8 cellular contexts compared by ENCODE assay signal in genomic region chr12:3034067-3034750, GRCh38. TPM values are rescaled to one million over a fixed set of nuclear protein-coding genes. Genes with fewer than 3 reads are reported as not detected.
A peak's percentile ranks its signal among the peaks of the same experiment; 100 is the strongest.
DNase-seq lines count a peak whose midpoint lies in the region; ATAC-seq, FAIRE-seq and TF ChIP-seq lines count a peak whose summit lies in the region.

No MANE protein-coding gene starts in this region.

- no peak overlapping the region for H3K9ac ChIP-seq in H9 (ENCODE audit: extremely low read depth, insufficient read length, low read length)

- no peak overlapping the region for H3K18ac ChIP-seq in H9 (ENCODE audit: insufficient read length, low read depth, low read length)

- no peak overlapping the region for H2BK15ac ChIP-seq in H9 (ENCODE audit: low read depth, low read length)

- no peak overlapping the region for H2BK120ac ChIP-seq in H9 (ENCODE audit: low read depth, low read length, poor library complexity, severe bottlenecking)

- FAIRE-seq in pancreas (lab: Jason Lieb, UNC): no peak

- H3K4ac ChIP-seq in H9 (ENCODE audit: low read depth, low read length): no peak overlapping the region

- H3K23ac ChIP-seq in H9 (ENCODE audit: insufficient read length, low read depth, low read length): no peak overlapping the region

- H3K9me3 Mint-ChIP-seq in H9: no peaks in the 10 kb centered on the region

- no peak overlapping the region for H3K14ac ChIP-seq in H9 (ENCODE audit: insufficient read depth, low read length)

- DNase-seq in DMS53 (lab: John Stamatoyannopoulos, UW) (peak; percentile 90), H9 (peak; percentile 93), NCI-H524 treated with DMSO at 0.1 percent for 48 hours (lab: John Stamatoyannopoulos, UW) (peak; percentile 56), germinal center (ENCODE audit: low spot score) (peak; percentile 72), pancreas (peak; percentile 59 to 79 (median 72))
- DNase-seq in activated T-cell treated with anti-CD3 and anti-CD28 coated beads, Interleukin-2, amount 50 U/mL, for 48 hours: peak; percentile 67 to 71

- H3K79me2 ChIP-seq in H9 (ENCODE audit: insufficient read depth, low read length): no peaks in the 10 kb centered on the region

- H4K5ac ChIP-seq in H9 (ENCODE audit: insufficient read length, low read depth, low read length): no peak overlapping the region

- H2AFZ ChIP-seq in H9 (ENCODE audit: low read length): no peak overlapping the region

- no peak overlapping the region for H2BK12ac ChIP-seq in H9 (ENCODE audit: insufficient read length, low read depth, low read length)

- peaks cover 9 to 67% (median 42%) of the 10 kb centered on the region in 3 experiments for H3K36me3 Mint-ChIP-seq in H9 (ENCODE audit: insufficient read depth in 1 of 3, low read depth in 3 of 3)

- H3K4me3 Mint-ChIP-seq in H9: no peak overlapping the region

- peaks cover 12 to 21% of the 10 kb centered on the region in 2 experiments for H3K4me1 Mint-ChIP-seq in H9

- H2BK5ac ChIP-seq in H9 (ENCODE audit: insufficient read length, low read length): no peak overlapping the region

- no peaks in the 10 kb centered on the region for H3K27me3 ChIP-seq in H9 (ENCODE audit: insufficient read depth, low read length)
- H3K27me3 ChIP-seq in pancreas: no peaks in the 10 kb centered on the region

- no peak overlapping the region for H2BK20ac ChIP-seq in H9 (ENCODE audit: low read depth, low read length, poor library complexity, severe bottlenecking)

- no peak overlapping the region for H3T11ph ChIP-seq in H9 (ENCODE audit: low read length)

- WGBS in H9 (ENCODE audit: extremely low coverage, insufficient read length, low lambda C conversion rate): no CpG with 5 or more reads among the region's 10 CpGs
- WGBS in pancreas, 2 donors: 36 to 42% methylated on average over 10 of the region's 10 CpGs

- peak; percentile 79 for TF ChIP-seq CTCF in H9 (conservative IDR thresholded peaks at IDR 0.05)
- TF ChIP-seq CTCF in pancreas (IDR thresholded peaks at IDR 0.05): peak; percentile 25 to 61 (median 57)

- H3K27ac ChIP-seq in H9 (ENCODE audit: insufficient read length, low read depth, low read length) (no peak overlapping the region), pancreas (no peak overlapping the region)

- no peak overlapping the region for H3K4me3 ChIP-seq in pancreas

- H3K79me1 ChIP-seq in H9 (ENCODE audit: insufficient read depth, low read depth, low read length, poor library complexity, severe bottlenecking): no peaks in the 10 kb centered on the region

- H4K20me1 ChIP-seq in H9 (ENCODE audit: control insufficient read depth, insufficient read depth, insufficient read length): no peaks in the 10 kb centered on the region

- peaks cover 0 to 15% (median 0%) of the 10 kb centered on the region in 3 donors for H3K36me3 ChIP-seq in pancreas

- no peak overlapping the region for H4K91ac ChIP-seq in H9 (ENCODE audit: insufficient read length, low read depth, low read length)

- H4K8ac ChIP-seq in H9 (replicated peaks; ENCODE audit: insufficient read length, low read depth, low read length): no peak overlapping the region

- ATAC-seq in pancreas: peak; percentile 57 to 84 (median 78)
- no peak for ATAC-seq in GM19328 (IDR thresholded peaks at IDR 0.05; ENCODE audit: unreplicated experiment)
- ATAC-seq in HG03378 (IDR thresholded peaks at IDR 0.05; ENCODE audit: unreplicated experiment): no peak

- H3K27me3 Mint-ChIP-seq in H9 (ENCODE audit: low read depth): no peaks in the 10 kb centered on the region; the same call in 1 of the 2 replicates

- intact Hi-C loops in pancreas (cut with DNase I): loop anchor here in 1 of 3 donors (10.0 kb wide), 1 partner anchor 179 kb away; the partner anchor contains the start of gene TEX52

- no peak overlapping the region for H2AK5ac ChIP-seq in H9 (ENCODE audit: insufficient read length, low read length)

- H3K56ac ChIP-seq in H9 (ENCODE audit: insufficient read length, low read depth, low read length): no peak overlapping the region

- H3K9me3 ChIP-seq in H9 (ENCODE audit: control insufficient read depth, low read depth, low read length) (no peaks in the 10 kb centered on the region), pancreas (no peaks in the 10 kb centered on the region)

- peak overlapping the region; percentile 62 to 87 (median 71); a peak in 5 of 7 replicates for H3K27ac Mint-ChIP-seq in H9

- no peaks in the 10 kb centered on the region for H3K4me1 ChIP-seq in H9 (ENCODE audit: insufficient read depth, low read length)
- H3K4me1 ChIP-seq in pancreas: peaks cover 0 to 18% (median 11%) of the 10 kb centered on the region in 3 donors

- no peak overlapping the region for H3K4me2 ChIP-seq in H9 (ENCODE audit: insufficient read depth, insufficient read length, low read length)

- H3K23me2 ChIP-seq in H9 (ENCODE audit: insufficient read length, low read depth, low read length, poor library complexity, severe bottlenecking): no peaks in the 10 kb centered on the region

RNA-seq across cellular contexts. Expression of gene TSPAN9, which starts 43.0 kb away (rescaled TPM):
- 16.8 and 19.0 TPM in 2 replicates for total RNA-seq in H9 (2021)
- total RNA-seq in pancreas: 10 to 100 TPM in 3 of 6 donors, 1 to 10 TPM in 3; 7.8 to 19.5 (median 10.4) TPM
- 10 to 100 TPM; 15.0 to 15.5 TPM for polyA plus RNA-seq in pancreas

Comparison
In these comparisons a context has a peak if more than half of its experiments do, and no peak if none do; other contexts are left out.
1. ATAC-seq: peak in pancreas (4 of 4); none in GM19328 (single experiment) and HG03378 (single experiment).
2. Peak in every context shown above with its lines, with median percentiles within 50 percentile points of each other: DNase-seq.